2 cellular contexts compared by ENCODE assay signal in the genomic region with DNA sequence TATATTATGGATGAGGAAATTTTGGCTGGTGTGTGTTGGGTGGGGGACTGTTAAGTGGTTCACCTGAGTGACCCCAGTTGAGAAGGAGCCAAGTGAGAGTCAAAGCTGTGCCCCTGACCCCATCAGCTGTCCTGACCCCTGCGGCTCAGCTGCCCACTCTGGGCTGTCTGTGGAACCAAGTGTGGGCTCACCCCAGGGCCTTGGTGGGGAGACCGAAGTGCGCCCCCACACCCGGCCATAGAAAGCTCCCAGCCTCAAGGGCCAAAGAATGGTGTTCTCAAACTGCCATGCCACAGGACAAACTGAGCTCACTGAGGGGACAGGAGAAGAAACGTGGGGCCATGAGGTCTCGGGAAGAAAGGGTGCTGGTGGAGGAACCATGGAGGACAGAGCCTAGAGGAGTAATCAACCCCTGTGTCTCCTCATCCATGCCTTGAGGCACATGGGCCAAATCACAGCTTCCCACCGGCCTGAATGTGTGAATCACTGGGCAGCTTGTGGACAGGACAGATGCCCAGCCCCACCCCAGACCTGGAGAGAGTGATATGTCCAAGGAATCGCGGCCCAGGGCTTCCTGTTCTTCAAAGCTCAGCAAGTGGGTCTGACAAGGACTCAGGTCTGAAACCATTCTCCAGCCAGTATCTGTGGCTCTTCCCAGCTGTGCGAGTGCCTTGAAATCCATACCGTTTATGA.
TF ChIP-seq lines count a peak whose summit lies in the region.

No MANE protein-coding gene starts in this region.

TF ChIP-seq in HCT116, 20 proteins besides CTCF, POLR2A, EP300 and RAD21:
- TF ChIP-seq SRF (IDR thresholded peaks at IDR 0.05; ENCODE audit: low read depth) = no peak
- TF ChIP-seq, protein P1, sequence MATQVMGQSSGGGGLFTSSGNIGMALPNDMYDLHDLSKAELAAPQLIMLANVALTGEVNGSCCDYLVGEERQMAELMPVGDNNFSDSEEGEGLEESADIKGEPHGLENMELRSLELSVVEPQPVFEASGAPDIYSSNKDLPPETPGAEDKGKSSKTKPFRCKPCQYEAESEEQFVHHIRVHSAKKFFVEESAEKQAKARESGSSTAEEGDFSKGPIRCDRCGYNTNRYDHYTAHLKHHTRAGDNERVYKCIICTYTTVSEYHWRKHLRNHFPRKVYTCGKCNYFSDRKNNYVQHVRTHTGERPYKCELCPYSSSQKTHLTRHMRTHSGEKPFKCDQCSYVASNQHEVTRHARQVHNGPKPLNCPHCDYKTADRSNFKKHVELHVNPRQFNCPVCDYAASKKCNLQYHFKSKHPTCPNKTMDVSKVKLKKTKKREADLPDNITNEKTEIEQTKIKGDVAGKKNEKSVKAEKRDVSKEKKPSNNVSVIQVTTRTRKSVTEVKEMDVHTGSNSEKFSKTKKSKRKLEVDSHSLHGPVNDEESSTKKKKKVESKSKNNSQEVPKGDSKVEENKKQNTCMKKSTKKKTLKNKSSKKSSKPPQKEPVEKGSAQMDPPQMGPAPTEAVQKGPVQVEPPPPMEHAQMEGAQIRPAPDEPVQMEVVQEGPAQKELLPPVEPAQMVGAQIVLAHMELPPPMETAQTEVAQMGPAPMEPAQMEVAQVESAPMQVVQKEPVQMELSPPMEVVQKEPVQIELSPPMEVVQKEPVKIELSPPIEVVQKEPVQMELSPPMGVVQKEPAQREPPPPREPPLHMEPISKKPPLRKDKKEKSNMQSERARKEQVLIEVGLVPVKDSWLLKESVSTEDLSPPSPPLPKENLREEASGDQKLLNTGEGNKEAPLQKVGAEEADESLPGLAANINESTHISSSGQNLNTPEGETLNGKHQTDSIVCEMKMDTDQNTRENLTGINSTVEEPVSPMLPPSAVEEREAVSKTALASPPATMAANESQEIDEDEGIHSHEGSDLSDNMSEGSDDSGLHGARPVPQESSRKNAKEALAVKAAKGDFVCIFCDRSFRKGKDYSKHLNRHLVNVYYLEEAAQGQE (IDR thresholded peaks at IDR 0.05; ENCODE audit: low read depth) = no peak
- TF ChIP-seq POLR2AphosphoS5 (IDR thresholded peaks at IDR 0.05; ENCODE audit: low read depth, low read length) = no peak
- TF ChIP-seq ZNF274 (IDR thresholded peaks at IDR 0.05; ENCODE audit: low read depth, low read length) = no peak
- no peak for TF ChIP-seq SIN3A (IDR thresholded peaks at IDR 0.05; ENCODE audit: low read depth)
- no peak for TF ChIP-seq SP1 (IDR thresholded peaks at IDR 0.05; ENCODE audit: low read depth)
- TF ChIP-seq TCF7L2 (IDR thresholded peaks at IDR 0.05; ENCODE audit: borderline replicate concordance, extremely low read depth, insufficient read depth, insufficient read length) = no peak
- no peak for TF ChIP-seq ELF1 (IDR thresholded peaks at IDR 0.05; ENCODE audit: borderline replicate concordance, low read depth)
- no peak for TF ChIP-seq FOSL1 (IDR thresholded peaks at IDR 0.05; ENCODE audit: low read depth)
- TF ChIP-seq EZH2 (IDR thresholded peaks at IDR 0.05) = no peak
- no peak for TF ChIP-seq JUND (IDR thresholded peaks at IDR 0.05)
- TF ChIP-seq EZH2phosphoT487 (IDR thresholded peaks at IDR 0.05; ENCODE audit: borderline replicate concordance) = no peak

TF ChIP-seq in WTC11, 78 proteins besides CTCF, POLR2A, EP300 and RAD21:
- TF ChIP-seq ZNF219 (CRISPR knock-in tag; IDR thresholded peaks at IDR 0.05; ENCODE audit: borderline replicate concordance) (no peak), USF1 (CRISPR knock-in tag; IDR thresholded peaks at IDR 0.05) (no peak), EMX1 (CRISPR knock-in tag; IDR thresholded peaks at IDR 0.05) (no peak), ZNF512 (CRISPR knock-in tag; IDR thresholded peaks at IDR 0.05; ENCODE audit: borderline replicate concordance) (no peak), RELA (CRISPR knock-in tag; IDR thresholded peaks at IDR 0.05; ENCODE audit: borderline replicate concordance) (no peak), SMAD4 (CRISPR knock-in tag; IDR thresholded peaks at IDR 0.05) (no peak), NR1H2 (CRISPR knock-in tag; IDR thresholded peaks at IDR 0.05) (no peak), PRDM15 (CRISPR knock-in tag; IDR thresholded peaks at IDR 0.05) (no peak)
- TF ChIP-seq, protein P2, sequence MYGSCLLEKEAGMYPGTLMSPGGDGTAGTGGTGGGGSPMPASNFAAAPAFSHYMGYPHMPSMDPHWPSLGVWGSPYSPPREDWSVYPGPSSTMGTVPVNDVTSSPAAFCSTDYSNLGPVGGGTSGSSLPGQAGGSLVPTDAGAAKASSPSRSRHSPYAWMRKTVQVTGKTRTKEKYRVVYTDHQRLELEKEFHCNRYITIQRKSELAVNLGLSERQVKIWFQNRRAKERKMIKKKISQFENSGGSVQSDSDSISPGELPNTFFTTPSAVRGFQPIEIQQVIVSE (CRISPR knock-in tag; IDR thresholded peaks at IDR 0.05; ENCODE audit: borderline replicate concordance) = no peak
- TF ChIP-seq, protein P3, sequence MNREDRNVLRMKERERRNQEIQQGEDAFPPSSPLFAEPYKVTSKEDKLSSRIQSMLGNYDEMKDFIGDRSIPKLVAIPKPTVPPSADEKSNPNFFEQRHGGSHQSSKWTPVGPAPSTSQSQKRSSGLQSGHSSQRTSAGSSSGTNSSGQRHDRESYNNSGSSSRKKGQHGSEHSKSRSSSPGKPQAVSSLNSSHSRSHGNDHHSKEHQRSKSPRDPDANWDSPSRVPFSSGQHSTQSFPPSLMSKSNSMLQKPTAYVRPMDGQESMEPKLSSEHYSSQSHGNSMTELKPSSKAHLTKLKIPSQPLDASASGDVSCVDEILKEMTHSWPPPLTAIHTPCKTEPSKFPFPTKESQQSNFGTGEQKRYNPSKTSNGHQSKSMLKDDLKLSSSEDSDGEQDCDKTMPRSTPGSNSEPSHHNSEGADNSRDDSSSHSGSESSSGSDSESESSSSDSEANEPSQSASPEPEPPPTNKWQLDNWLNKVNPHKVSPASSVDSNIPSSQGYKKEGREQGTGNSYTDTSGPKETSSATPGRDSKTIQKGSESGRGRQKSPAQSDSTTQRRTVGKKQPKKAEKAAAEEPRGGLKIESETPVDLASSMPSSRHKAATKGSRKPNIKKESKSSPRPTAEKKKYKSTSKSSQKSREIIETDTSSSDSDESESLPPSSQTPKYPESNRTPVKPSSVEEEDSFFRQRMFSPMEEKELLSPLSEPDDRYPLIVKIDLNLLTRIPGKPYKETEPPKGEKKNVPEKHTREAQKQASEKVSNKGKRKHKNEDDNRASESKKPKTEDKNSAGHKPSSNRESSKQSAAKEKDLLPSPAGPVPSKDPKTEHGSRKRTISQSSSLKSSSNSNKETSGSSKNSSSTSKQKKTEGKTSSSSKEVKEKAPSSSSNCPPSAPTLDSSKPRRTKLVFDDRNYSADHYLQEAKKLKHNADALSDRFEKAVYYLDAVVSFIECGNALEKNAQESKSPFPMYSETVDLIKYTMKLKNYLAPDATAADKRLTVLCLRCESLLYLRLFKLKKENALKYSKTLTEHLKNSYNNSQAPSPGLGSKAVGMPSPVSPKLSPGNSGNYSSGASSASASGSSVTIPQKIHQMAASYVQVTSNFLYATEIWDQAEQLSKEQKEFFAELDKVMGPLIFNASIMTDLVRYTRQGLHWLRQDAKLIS (CRISPR knock-in tag; IDR thresholded peaks at IDR 0.05; ENCODE audit: borderline replicate concordance) = no peak
- TF ChIP-seq, protein P4, sequence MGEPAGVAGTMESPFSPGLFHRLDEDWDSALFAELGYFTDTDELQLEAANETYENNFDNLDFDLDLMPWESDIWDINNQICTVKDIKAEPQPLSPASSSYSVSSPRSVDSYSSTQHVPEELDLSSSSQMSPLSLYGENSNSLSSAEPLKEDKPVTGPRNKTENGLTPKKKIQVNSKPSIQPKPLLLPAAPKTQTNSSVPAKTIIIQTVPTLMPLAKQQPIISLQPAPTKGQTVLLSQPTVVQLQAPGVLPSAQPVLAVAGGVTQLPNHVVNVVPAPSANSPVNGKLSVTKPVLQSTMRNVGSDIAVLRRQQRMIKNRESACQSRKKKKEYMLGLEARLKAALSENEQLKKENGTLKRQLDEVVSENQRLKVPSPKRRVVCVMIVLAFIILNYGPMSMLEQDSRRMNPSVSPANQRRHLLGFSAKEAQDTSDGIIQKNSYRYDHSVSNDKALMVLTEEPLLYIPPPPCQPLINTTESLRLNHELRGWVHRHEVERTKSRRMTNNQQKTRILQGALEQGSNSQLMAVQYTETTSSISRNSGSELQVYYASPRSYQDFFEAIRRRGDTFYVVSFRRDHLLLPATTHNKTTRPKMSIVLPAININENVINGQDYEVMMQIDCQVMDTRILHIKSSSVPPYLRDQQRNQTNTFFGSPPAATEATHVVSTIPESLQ (CRISPR knock-in tag; IDR thresholded peaks at IDR 0.05) = no peak
